Comparison of ENCODE assay signal across 10 cellular contexts in the genomic region with DNA sequence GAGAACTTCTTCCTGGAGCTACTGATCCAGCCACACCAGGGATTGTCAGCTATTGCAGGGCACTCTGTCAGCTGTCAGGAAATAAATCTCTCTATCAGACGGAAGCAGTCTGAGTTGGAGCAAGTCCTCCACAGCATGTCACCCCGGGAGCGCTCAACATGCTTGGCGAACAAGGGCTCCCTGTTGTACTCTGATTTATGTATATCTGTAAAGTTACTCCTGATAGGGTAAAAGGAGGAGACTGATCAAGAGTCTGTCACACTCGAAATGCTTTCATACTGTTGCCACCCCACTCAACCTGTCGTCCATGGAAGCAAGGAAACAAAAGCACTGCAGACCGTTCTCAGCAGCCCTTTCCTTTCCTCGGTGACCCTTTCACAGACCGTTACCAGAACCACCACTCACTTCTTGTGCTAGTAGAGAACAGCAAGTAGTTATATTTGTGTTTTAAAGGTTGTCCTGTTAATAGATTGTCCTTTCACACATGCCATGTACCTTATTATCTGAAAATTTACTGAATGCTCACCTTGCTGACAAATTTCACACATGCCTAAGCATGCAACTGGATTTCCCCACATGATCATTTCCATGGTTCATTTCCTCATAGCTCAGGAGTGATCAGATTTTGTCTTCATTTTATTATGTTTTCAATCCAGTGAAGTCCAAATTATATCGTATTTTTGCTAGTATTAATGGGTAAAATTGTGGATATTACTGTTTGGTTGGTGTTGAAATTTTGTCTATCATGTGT.
DNase-seq lines count a peak whose midpoint lies in the region; ATAC-seq and TF ChIP-seq lines count a peak whose summit lies in the region.
"Had no signal": no experiment of that assay in that cellular context is flagged by ENCODE, and none has a peak within 500 bp of the region (broad histone marks: within the 10 kb centered on the region; RNA-seq: fewer than 3 reads in every experiment).

No MANE protein-coding gene starts in this region.

- 9 to 16% methylated on average over 10 of the region's 10 CpGs for WGBS in lung, 2 donors
- 19 to 27% (median 22%) methylated on average over 10 of the region's 10 CpGs for WGBS in stomach, 5 donors

- no peak overlapping the region for H3K27ac ChIP-seq in lung (ENCODE audit: low read depth in 1 of 2, low read length in 1 of 2)
- no peak overlapping the region for H3K27ac ChIP-seq in stomach
- H3K27ac ChIP-seq: lower lobe of right lung had no signal

- DNase-seq in Caki2 (ENCODE audit: low read depth) (peak; percentile 26), HEK293T (ENCODE audit: extremely low spot score) (peak; percentile 30), SK-MEL-5 (ENCODE audit: low read depth, low spot score) (peak; percentile 48), lung (ENCODE audit: low spot score) (no peak), stomach (no peak), OCI-M2 (lab: John Stamatoyannopoulos, UW; ENCODE audit: unreplicated experiment) (no peak), NCI-H2081 treated with DMSO at 0.1 percent for 48 hours (lab: John Stamatoyannopoulos, UW) (no peak)
- DNase-seq: lower lobe of right lung, NCI-H446 had no signal

- H3K4me1 ChIP-seq in lung (ENCODE audit: control insufficient read depth in 2 of 2, insufficient read depth in 2 of 2, low read length in 2 of 2): no peaks in the 10 kb centered on the region
- H3K4me1 ChIP-seq in stomach: no peaks in the 10 kb centered on the region
- H3K4me1 ChIP-seq: lower lobe of right lung had no signal

- H3K36me3 ChIP-seq in lung (ENCODE audit: control insufficient read depth in 2 of 2, insufficient read depth in 2 of 2, low read length in 2 of 2): no peaks in the 10 kb centered on the region
- H3K36me3 ChIP-seq in stomach: no peaks in the 10 kb centered on the region
- H3K36me3 ChIP-seq: lower lobe of right lung had no signal

- TF ChIP-seq CTCF in lung (IDR thresholded peaks at IDR 0.05; ENCODE audit: control extremely low read depth, extremely low read depth) (no peak), stomach (IDR thresholded peaks at IDR 0.05) (no peak)

- no peak overlapping the region for H3K4me3 ChIP-seq in lung
- H3K4me3 ChIP-seq in stomach: no peak overlapping the region
- H3K4me3 ChIP-seq: lower lobe of right lung had no signal

- no peaks in the 10 kb centered on the region for H3K27me3 ChIP-seq in lung (ENCODE audit: control insufficient read depth, insufficient read depth)
- no peaks in the 10 kb centered on the region for H3K27me3 ChIP-seq in stomach

- in situ Hi-C loops in Caki2 (cut with HindIII; ENCODE audit: low pct_unique_long_range_greater_than_20kb, low sequenced_read_pairs): no loop called here
- in situ Hi-C loops in SK-MEL-5 (cut with HindIII; ENCODE audit: low pct_unique_long_range_greater_than_20kb, low sequenced_read_pairs): no loop called here

- CTCF ChIA-PET in HEK293T (lab: Yijun Ruan, JAX): no interaction called here

- H3K9me3 ChIP-seq in lung (ENCODE audit: control insufficient read depth in 2 of 2, insufficient read depth in 1 of 2, low read length in 1 of 2) (no peaks in the 10 kb centered on the region), stomach (no peaks in the 10 kb centered on the region)
- H3K9me3 ChIP-seq: lower lobe of right lung had no signal

- ATAC-seq in lung (ENCODE audit: insufficient read depth, low FRiP score) (peak; percentile 41), HG03469 (IDR thresholded peaks at IDR 0.05; ENCODE audit: unreplicated experiment) (no peak)

- TF ChIP-seq POLR2A in stomach (IDR thresholded peaks at IDR 0.05): no peak

- POLR2A ChIA-PET in HEK293T (lab: Yijun Ruan, JAX): no interaction called here

- TF ChIP-seq EP300 in stomach (IDR thresholded peaks at IDR 0.05): no peak

- intact Hi-C loops in stomach (cut with DNase I; ENCODE audit: low total_unique reads): no loop called here

TF ChIP-seq in HEK293T, 16 proteins besides CTCF, POLR2A, EP300 and RAD21:
- TF ChIP-seq LEF1 (IDR thresholded peaks at IDR 0.05; ENCODE audit: borderline replicate concordance) (no peak), ZNF384 (IDR thresholded peaks at IDR 0.05) (no peak), CTBP1 (IDR thresholded peaks at IDR 0.05; ENCODE audit: borderline replicate concordance) (no peak), TARDBP (IDR thresholded peaks at IDR 0.05) (no peak), BHLHE40 (IDR thresholded peaks at IDR 0.05; ENCODE audit: borderline replicate concordance) (no peak), PKNOX1 (IDR thresholded peaks at IDR 0.05) (peak; percentile 95)

Comparison
In these comparisons a context has a peak if more than half of its experiments do, and no peak if none do; other contexts are left out.
1. DNase-seq: peak in Caki2 (single experiment), HEK293T (single experiment) and SK-MEL-5 (single experiment); none in lung (single experiment), stomach (single experiment), OCI-M2 (single experiment) and NCI-H2081 treated with DMSO at 0.1 percent for 48 hours (single experiment).